In genomic region chr20:56362833-56363413, GRCh38 we compare ENCODE assay signal across 1 cellular context.
A peak's percentile ranks its signal among the peaks of the same experiment; 100 is the strongest.
TF ChIP-seq lines count a peak whose summit lies in the region.

No MANE protein-coding gene starts in this region.

TF ChIP-seq in K562, 482 proteins besides CTCF, POLR2A, EP300 and RAD21 (continued from another document and continues in another):
- no peak for TF ChIP-seq NR2C2 (CRISPR knock-in tag; IDR thresholded peaks at IDR 0.05)
- peak; percentile 73 for TF ChIP-seq NR2C2 (tag; IDR thresholded peaks at IDR 0.05)
- TF ChIP-seq MECOM (CRISPR knock-in tag; IDR thresholded peaks at IDR 0.05), result peak; percentile 83
- TF ChIP-seq SREBF1 (IDR thresholded peaks at IDR 0.05; ENCODE audit: borderline replicate concordance, low read depth, low read length), result no peak
- no peak for TF ChIP-seq EZH2 (IDR thresholded peaks at IDR 0.05; ENCODE audit: borderline replicate concordance, low read depth, low read length)
- no peak for TF ChIP-seq BDP1 (IDR thresholded peaks at IDR 0.05; ENCODE audit: insufficient read depth, insufficient read length)
- TF ChIP-seq SIRT6 (IDR thresholded peaks at IDR 0.05; ENCODE audit: low read depth, low read length), result no peak
- TF ChIP-seq PHF21A (IDR thresholded peaks at IDR 0.05; ENCODE audit: borderline replicate concordance, low read depth), result no peak
- TF ChIP-seq NFRKB (IDR thresholded peaks at IDR 0.05; ENCODE audit: low read depth), result 0 out of 2 replicates have a peak, but pooled peaks have one; percentile 38
- no peak for TF ChIP-seq PCBP1 (IDR thresholded peaks at IDR 0.05; ENCODE audit: low read depth, low read length, poor library complexity, severe bottlenecking)
- TF ChIP-seq GTF2F1 (IDR thresholded peaks at IDR 0.05; ENCODE audit: low read depth, low read length), result no peak
- 0 out of 2 replicates have a peak, but pooled peaks have one; percentile 28 for TF ChIP-seq ZNF41 (CRISPR knock-in tag; conservative IDR thresholded peaks at IDR 0.05)
- peak; percentile 89 for TF ChIP-seq ELF4 (CRISPR knock-in tag; IDR thresholded peaks at IDR 0.05)
- TF ChIP-seq ZBTB12 (CRISPR knock-in tag; IDR thresholded peaks at IDR 0.05), result peak; percentile 57
- TF ChIP-seq ZNF511 (CRISPR knock-in tag; IDR thresholded peaks at IDR 0.05), result no peak
- TF ChIP-seq ZC3H11A (IDR thresholded peaks at IDR 0.05; ENCODE audit: low read depth, low read length), result no peak
- no peak for TF ChIP-seq ZNF764 (CRISPR knock-in tag; IDR thresholded peaks at IDR 0.05; ENCODE audit: low read depth)
- no peak for TF ChIP-seq NFIX (CRISPR knock-in tag; IDR thresholded peaks at IDR 0.05; ENCODE audit: low read depth)
- TF ChIP-seq RHOXF2B (CRISPR knock-in tag; conservative IDR thresholded peaks at IDR 0.05), result no peak
- no peak for TF ChIP-seq BMI1 (IDR thresholded peaks at IDR 0.05; ENCODE audit: low read length)
- no peak for TF ChIP-seq ZNF143 (CRISPR knock-in tag; IDR thresholded peaks at IDR 0.05)
- TF ChIP-seq RBBP5 (IDR thresholded peaks at IDR 0.05; ENCODE audit: borderline replicate concordance, insufficient read depth, low read length, poor library complexity, severe bottlenecking), result no peak
- TF ChIP-seq ZNF134 (CRISPR knock-in tag; conservative IDR thresholded peaks at IDR 0.05), result no peak
- peak; percentile 97 for TF ChIP-seq EGR1 (conservative IDR thresholded peaks at IDR 0.05)
- TF ChIP-seq NCOA6 (IDR thresholded peaks at IDR 0.05), result no peak
- TF ChIP-seq KAT8 (IDR thresholded peaks at IDR 0.05; ENCODE audit: low read depth), result no peak
- TF ChIP-seq REST (CRISPR knock-in tag; IDR thresholded peaks at IDR 0.05; ENCODE audit: low read depth), result 0 out of 2 replicates have a peak, but pooled peaks have one; percentile 33
- TF ChIP-seq MYBL2 (IDR thresholded peaks at IDR 0.05; ENCODE audit: low read depth), result no peak
- TF ChIP-seq MYBL2 (CRISPR knock-in tag; IDR thresholded peaks at IDR 0.05; ENCODE audit: borderline replicate concordance), result no peak
- TF ChIP-seq ZKSCAN1 (IDR thresholded peaks at IDR 0.05; ENCODE audit: low read depth, low read length), result no peak
- no peak for TF ChIP-seq MLX (CRISPR knock-in tag; conservative IDR thresholded peaks at IDR 0.05)
- 0 out of 2 replicates have a peak, but pooled peaks have one; percentile 37 for TF ChIP-seq NR4A1 (CRISPR knock-in tag; IDR thresholded peaks at IDR 0.05)
- TF ChIP-seq NR4A1 (tag; IDR thresholded peaks at IDR 0.05), result peak; percentile 76
- TF ChIP-seq RNF2 (IDR thresholded peaks at IDR 0.05), result peak; percentile 76; the same call in 1 of the 2 replicates
- no peak for TF ChIP-seq ZNF609 (CRISPR knock-in tag; IDR thresholded peaks at IDR 0.05; ENCODE audit: borderline replicate concordance)
- peak; percentile 94 for TF ChIP-seq ZNF592 (IDR thresholded peaks at IDR 0.05)
- peak; percentile 42; the same call in 1 of the 2 replicates for TF ChIP-seq NFE2 (IDR thresholded peaks at IDR 0.05; ENCODE audit: low read depth)
- no peak for TF ChIP-seq ILK (tag; IDR thresholded peaks at IDR 0.05; ENCODE audit: borderline replicate concordance, low read depth)
- no peak for TF ChIP-seq TFAM (CRISPR knock-in tag; conservative IDR thresholded peaks at IDR 0.05)
- TF ChIP-seq ESRRB (CRISPR knock-in tag; IDR thresholded peaks at IDR 0.05; ENCODE audit: borderline replicate concordance), result no peak
- TF ChIP-seq ZNF785 (CRISPR knock-in tag; IDR thresholded peaks at IDR 0.05), result no peak
- TF ChIP-seq PTTG1 (tag; IDR thresholded peaks at IDR 0.05; ENCODE audit: low read depth), result no peak
- TF ChIP-seq E2F4 (CRISPR knock-in tag; IDR thresholded peaks at IDR 0.05; ENCODE audit: low read depth), result no peak
- no peak for TF ChIP-seq ZFP1 (CRISPR knock-in tag; IDR thresholded peaks at IDR 0.05)
- no peak for TF ChIP-seq ZNF79 (CRISPR knock-in tag; IDR thresholded peaks at IDR 0.05; ENCODE audit: low read depth)
- no peak for TF ChIP-seq KAT2B (IDR thresholded peaks at IDR 0.05; ENCODE audit: low read depth, low read length)
- no peak for TF ChIP-seq MCM7 (IDR thresholded peaks at IDR 0.05)
- no peak for TF ChIP-seq CBX1 (IDR thresholded peaks at IDR 0.05; ENCODE audit: low read depth)
- no peak for TF ChIP-seq KAT7 (CRISPR knock-in tag; IDR thresholded peaks at IDR 0.05; ENCODE audit: borderline replicate concordance)
- no peak for TF ChIP-seq SIN3B (IDR thresholded peaks at IDR 0.05; ENCODE audit: low read depth)
- TF ChIP-seq MBD2 (IDR thresholded peaks at IDR 0.05; ENCODE audit: borderline replicate concordance, low read depth), result peak; percentile 79; the same call in 1 of the 2 replicates
- TF ChIP-seq ETS2 (tag; IDR thresholded peaks at IDR 0.05; ENCODE audit: borderline replicate concordance, poor library complexity, severe bottlenecking), result no peak
- TF ChIP-seq ARNT (IDR thresholded peaks at IDR 0.05), result peak; percentile 73 to 88; a peak in 2 of 4 replicates
- TF ChIP-seq E2F6 (IDR thresholded peaks at IDR 0.05; ENCODE audit: borderline replicate concordance in 1 of 2, extremely low read depth in 1 of 2, insufficient read depth in 1 of 2, insufficient read length in 1 of 2, low read depth in 1 of 2, low read length in 1 of 2, poor library complexity in 1 of 2, severe bottlenecking in 1 of 2), result peak; percentile 38 to 62
